In genomic region chr5:42734531-42735058, GRCh38 we compare ENCODE assay signal across 1 cellular context. TPM values are rescaled to one million over a fixed set of nuclear protein-coding genes. Genes with fewer than 3 reads are reported as not detected.
"Had no signal": no experiment of that assay in that cellular context is flagged by ENCODE, and none has a peak within 500 bp of the region (broad histone marks: within the 10 kb centered on the region; RNA-seq: fewer than 3 reads in every experiment).

No MANE protein-coding gene starts in this region.

RNA-seq across cellular contexts. Expression of gene CCDC152, which starts 22.0 kb away (rescaled TPM):
- total RNA-seq: chondrocyte had no signal
